Comparison of ENCODE assay signal across 26 cellular contexts in genomic region chr3:128609294-128609693, GRCh38.
"Had no signal": no experiment of that assay in that cellular context is flagged by ENCODE, and none has a peak within 500 bp of the region (broad histone marks: within the 10 kb centered on the region; RNA-seq: fewer than 3 reads in every experiment).

No MANE protein-coding gene starts in this region.

- H3K4me3 ChIP-seq: left lung, suprapubic skin, tibial artery had no signal

- H3K9me3 Mint-ChIP-seq: activated T-helper 1 cell treated with anti-CD3 and anti-CD28 coated beads, Interleukin-12 subunit alpha, Interleukin-12 subunit beta, Interleukin-2, Interleukin-4 antibody, amounts not matched to agents 30 ng/mL and 10 ng/mL and 1 ng/mL, durations not matched to agents 14 hours and 24 hours and 36 hours; dendritic cell treated with granulocyte-macrophage colony-stimulating factor and Interleukin-4, amounts not matched to agents 40 ng/mL and 50 ng/mL, for 4 days; naive thymus-derived CD8-positive, alpha-beta T cell; neural crest cell; stimulated activated naive B cell treated with anti-CD40 and anti-IgM and Interleukin-4, amounts not matched to agents 10 μg/mL and 1 μg/mL and 100 μg/mL, for 72 hours; T-helper 2 cell treated with Interferon-gamma antibody and Interleukin-4, amounts not matched to agents 5 μg/mL and 100 μg/mL, for 36 hours had no signal

- H3K36me3 Mint-ChIP-seq: naive thymus-derived CD8-positive, alpha-beta T cell had no signal

- H3K4me3 Mint-ChIP-seq: activated T-helper 1 cell treated with anti-CD3 and anti-CD28 coated beads, Interleukin-12 subunit alpha, Interleukin-12 subunit beta, Interleukin-2, Interleukin-4 antibody, amounts not matched to agents 30 ng/mL and 10 ng/mL and 1 ng/mL, durations not matched to agents 14 hours and 24 hours and 36 hours; dendritic cell treated with granulocyte-macrophage colony-stimulating factor and Interleukin-4, amounts not matched to agents 40 ng/mL and 50 ng/mL, for 4 days; T-helper 2 cell treated with Interferon-gamma antibody and Interleukin-4, amounts not matched to agents 5 μg/mL and 100 μg/mL, for 36 hours had no signal

- DNase-seq: activated CD4-positive, alpha-beta T cell treated with anti-CD3 and anti-CD28 coated beads for 48 hours; activated CD4-positive, alpha-beta T cell treated with anti-CD3 and anti-CD28 coated beads, Interleukin-2, amount 50 U/mL, for 48 hours; activated CD8-positive, alpha-beta memory T cell treated with anti-CD3 and anti-CD28 coated beads for 24 hours; activated effector memory CD4-positive, alpha-beta T cell treated with anti-CD3 and anti-CD28 coated beads, Interleukin-2, amount 50 U/mL, for 16 hours; activated naive CD4-positive, alpha-beta T cell treated with anti-CD3 and anti-CD28 coated beads, Interleukin-2, amount 50 U/mL, for 16 hours; amniotic stem cell; caudate nucleus; esophagus squamous epithelium; kidney glomerular epithelial cell; left lung; lower lobe of right lung; mesenchymal stem cell; naive thymus-derived CD8-positive, alpha-beta T cell; nucleus accumbens; psoas muscle; stimulated activated CD4-positive, alpha-beta T cell treated with anti-CD3 and anti-CD28 coated beads, Interleukin-15, amount 100 ng/mL, for 24 hours; stimulated activated CD4-positive, alpha-beta T cell treated with anti-CD3 and anti-CD28 coated beads, Interleukin-2, amount 100 ng/mL, for 24 hours; stimulated activated naive B cell treated with anti-CD40 and anti-IgM and Interleukin-4, amounts not matched to agents 10 μg/mL and 1 μg/mL and 100 μg/mL, for 72 hours; tibial artery had no signal

- H3K27ac Mint-ChIP-seq: activated T-helper 1 cell treated with anti-CD3 and anti-CD28 coated beads, Interleukin-12 subunit alpha, Interleukin-12 subunit beta, Interleukin-2, Interleukin-4 antibody, amounts not matched to agents 30 ng/mL and 10 ng/mL and 1 ng/mL, durations not matched to agents 14 hours and 24 hours and 36 hours; dendritic cell treated with granulocyte-macrophage colony-stimulating factor and Interleukin-4, amounts not matched to agents 40 ng/mL and 50 ng/mL, for 4 days; stimulated activated naive B cell treated with anti-CD40 and anti-IgM and Interleukin-4, amounts not matched to agents 10 μg/mL and 1 μg/mL and 100 μg/mL, for 72 hours; T-helper 2 cell treated with Interferon-gamma antibody and Interleukin-4, amounts not matched to agents 5 μg/mL and 100 μg/mL, for 36 hours had no signal

- H3K4me1 Mint-ChIP-seq: neural crest cell had no signal

- H3K79me2 ChIP-seq: parathyroid adenoma had no signal

- H3K9ac ChIP-seq: parathyroid adenoma had no signal

- H3K36me3 ChIP-seq: esophagus squamous epithelium, left lung, lower lobe of right lung, suprapubic skin, tibial artery had no signal

- H3K9me3 ChIP-seq: esophagus squamous epithelium, left lung, lower lobe of right lung, psoas muscle, suprapubic skin, tibial artery had no signal

- H3K4me1 ChIP-seq: psoas muscle had no signal

- H3K27ac ChIP-seq: epithelial cell of prostate, esophagus squamous epithelium, left lung, lower lobe of right lung, parathyroid adenoma, psoas muscle, suprapubic skin had no signal

- H3K27me3 ChIP-seq: esophagus squamous epithelium, left lung, suprapubic skin, tibial artery had no signal
